In the genomic region with DNA sequence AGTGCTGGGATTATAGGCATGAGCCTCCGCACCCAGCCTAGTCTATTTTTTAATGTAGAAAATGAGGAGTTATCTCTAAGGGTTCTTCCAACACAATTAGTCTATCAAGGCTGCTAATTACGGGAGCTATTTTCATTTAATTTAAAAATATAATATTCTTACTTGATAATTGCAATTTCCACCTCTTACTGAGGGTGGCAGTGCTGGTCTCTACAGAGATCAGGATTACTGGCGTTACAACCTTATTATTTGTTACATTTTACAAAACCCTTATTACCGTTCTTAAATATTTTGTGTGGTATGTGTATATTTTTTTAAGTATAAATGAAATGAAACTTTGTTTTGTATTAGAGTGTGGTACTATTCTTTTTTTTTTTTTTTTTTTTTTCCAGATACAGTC, we compare ENCODE assay signal across 1 cellular context.
TF ChIP-seq lines count a peak whose summit lies in the region.

No MANE protein-coding gene starts in this region.

TF ChIP-seq in K562, 482 proteins besides CTCF, POLR2A, EP300 and RAD21 (continued from another document):
- TF ChIP-seq DEAF1 (CRISPR knock-in tag; IDR thresholded peaks at IDR 0.05) (peak; percentile 38; the same call in 1 of the 2 replicates), SMC3 (conservative IDR thresholded peaks at IDR 0.05; ENCODE audit: insufficient read depth, low read depth, low read length) (peak; percentile 29; the same call in 1 of the 2 replicates)
